9 cellular contexts compared by ENCODE assay signal in the genomic region with DNA sequence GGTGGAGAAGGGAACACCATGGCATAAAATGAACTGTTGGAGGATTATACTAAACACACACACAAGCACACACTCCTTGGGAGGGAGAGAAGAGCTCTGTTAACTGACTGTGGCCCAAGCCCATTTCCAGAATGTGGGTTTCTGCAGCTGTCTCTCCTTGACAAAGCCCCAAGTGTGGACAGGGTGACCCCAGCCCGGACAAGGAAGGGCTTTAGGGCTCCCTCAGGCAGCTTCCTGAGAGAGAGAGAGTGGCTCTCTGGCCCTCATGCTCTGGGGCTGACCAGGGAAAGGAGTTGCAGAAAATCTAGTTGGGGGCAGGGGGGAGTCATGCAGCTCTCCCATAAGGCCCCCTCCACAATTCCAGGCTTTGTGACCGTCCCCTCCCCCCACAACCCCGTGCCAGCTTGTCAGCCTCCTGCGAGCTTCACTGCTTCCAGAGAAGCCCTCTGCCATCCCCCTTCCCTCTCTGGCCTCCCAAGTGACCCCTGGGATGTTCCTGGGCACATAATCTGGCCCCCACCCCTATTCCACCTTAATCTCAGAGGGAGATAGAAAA. TPM values are rescaled to one million over a fixed set of nuclear protein-coding genes. Genes with fewer than 3 reads are reported as not detected.
DNase-seq lines count a peak whose midpoint lies in the region; ATAC-seq and TF ChIP-seq lines count a peak whose summit lies in the region.
"Had no signal": no experiment of that assay in that cellular context is flagged by ENCODE, and none has a peak within 500 bp of the region (broad histone marks: within the 10 kb centered on the region; RNA-seq: fewer than 3 reads in every experiment).

No MANE protein-coding gene starts in this region.

- peaks cover 0 to 19% (median 13%) of the 10 kb centered on the region in 10 experiments; a peak in 16 of 20 replicates for H3K4me1 ChIP-seq in BLaER1 treated with 17β-estradiol and CSF1 and Interleukin-3, amounts not matched to agents 10 nM and 100 nM
- H3K4me1 ChIP-seq in right cardiac atrium (ENCODE audit: control insufficient read depth, insufficient read depth, low read length): no peaks in the 10 kb centered on the region

- CTCF ChIA-PET in HEK293T (lab: Yijun Ruan, JAX): no interaction called here

- ATAC-seq in activated T-helper 17 cell treated with anti-CD3 and anti-CD28 coated beads, Interleukin-2, amount 50 U/mL, for 72 hours (replicated peaks): no peak
- peak; percentile 26 to 59 for ATAC-seq in right cardiac atrium
- ATAC-seq in GM21723 (IDR thresholded peaks at IDR 0.05; ENCODE audit: unreplicated experiment): no peak

- peak overlapping the region; percentile 72 to 81 (median 76) for H3K4me2 ChIP-seq in BLaER1 treated with 17β-estradiol and CSF1 and Interleukin-3, amounts not matched to agents 10 nM and 100 nM

- H3K9me3 Mint-ChIP-seq in activated T-helper 17 cell treated with anti-CD3 and anti-CD28 coated beads, Interleukin-2, amount 50 U/mL, for 72 hours: no peaks in the 10 kb centered on the region
- peaks cover 11% of the 10 kb centered on the region for H3K9me3 Mint-ChIP-seq in progenitor cell of endocrine pancreas (ENCODE audit: low read depth)

- H4K20me1 ChIP-seq in BLaER1 treated with 17β-estradiol and CSF1 and Interleukin-3, amounts not matched to agents 10 nM and 100 nM: no peaks in the 10 kb centered on the region

- DNase-seq in right cardiac atrium: peak in 1 of 3 donors; percentile 49
- DNase-seq in progenitor cell of endocrine pancreas (ENCODE audit: low spot score, unreplicated experiment): no peak
- DNase-seq in stimulated activated naive CD4-positive, alpha-beta T cell treated with Interleukin-2 at 50 U/mL for 16 hours (lab: John Stamatoyannopoulos, UW): no peak
- no peak for DNase-seq in HuH-7.5 (ENCODE audit: low spot score)
- DNase-seq in HEK293T (ENCODE audit: extremely low spot score): no peak
- DNase-seq: activated CD8-positive, alpha-beta memory T cell treated with anti-CD3 and anti-CD28 coated beads for 24 hours had no signal

- H3K4me3 Mint-ChIP-seq in activated T-helper 17 cell treated with anti-CD3 and anti-CD28 coated beads, Interleukin-2, amount 50 U/mL, for 72 hours: peak overlapping the region; percentile 26
- H3K4me3 Mint-ChIP-seq in progenitor cell of endocrine pancreas (ENCODE audit: low read depth): peak overlapping the region; percentile 69

- POLR2A ChIA-PET in HEK293T (lab: Yijun Ruan, JAX): no interaction called here

- H3K27ac Mint-ChIP-seq in activated T-helper 17 cell treated with anti-CD3 and anti-CD28 coated beads, Interleukin-2, amount 50 U/mL, for 72 hours: no peak overlapping the region
- no peak overlapping the region for H3K27ac Mint-ChIP-seq in progenitor cell of endocrine pancreas

- H3K27me3 ChIP-seq in BLaER1 treated with 17β-estradiol and CSF1 and Interleukin-3, amounts not matched to agents 10 nM and 100 nM: peaks cover 0 to 17% (median 0%) of the 10 kb centered on the region in 11 experiments; a peak in 6 of 22 replicates
- no peaks in the 10 kb centered on the region for H3K27me3 ChIP-seq in right cardiac atrium (ENCODE audit: control insufficient read depth, insufficient read depth)

- peak overlapping the region; percentile 44 to 69 (median 59) for H3K4me3 ChIP-seq in BLaER1 treated with 17β-estradiol and CSF1 and Interleukin-3, amounts not matched to agents 10 nM and 100 nM
- peak overlapping the region; percentile 70 for H3K4me3 ChIP-seq in right cardiac atrium (ENCODE audit: low read length)

- intact Hi-C loops in right cardiac atrium (cut with DNase I): no loop called here

- H3K36me3 ChIP-seq in BLaER1 treated with 17β-estradiol and CSF1 and Interleukin-3, amounts not matched to agents 10 nM and 100 nM: no peaks in the 10 kb centered on the region

- H3K27ac ChIP-seq in BLaER1 treated with 17β-estradiol and CSF1 and Interleukin-3, amounts not matched to agents 10 nM and 100 nM: peak overlapping the region in 10 of 11 experiments; percentile 36 to 74 (median 64); a peak in 18 of 22 replicates
- peak overlapping the region; percentile 79 for H3K27ac ChIP-seq in right cardiac atrium (ENCODE audit: low read length)

- no peaks in the 10 kb centered on the region for H3K36me3 Mint-ChIP-seq in activated T-helper 17 cell treated with anti-CD3 and anti-CD28 coated beads, Interleukin-2, amount 50 U/mL, for 72 hours (ENCODE audit: low read depth)
- peaks cover 4% of the 10 kb centered on the region for H3K36me3 Mint-ChIP-seq in progenitor cell of endocrine pancreas (ENCODE audit: insufficient read depth)

- TF ChIP-seq CTCF in progenitor cell of endocrine pancreas (IDR thresholded peaks at IDR 0.05; ENCODE audit: unreplicated experiment): no peak

- no peaks in the 10 kb centered on the region for H3K4me1 Mint-ChIP-seq in activated T-helper 17 cell treated with anti-CD3 and anti-CD28 coated beads, Interleukin-2, amount 50 U/mL, for 72 hours
- H3K4me1 Mint-ChIP-seq in progenitor cell of endocrine pancreas (ENCODE audit: low read depth): no peaks in the 10 kb centered on the region

- peaks cover 11% of the 10 kb centered on the region for H3K27me3 Mint-ChIP-seq in activated T-helper 17 cell treated with anti-CD3 and anti-CD28 coated beads, Interleukin-2, amount 50 U/mL, for 72 hours
- peaks cover 4% of the 10 kb centered on the region for H3K27me3 Mint-ChIP-seq in progenitor cell of endocrine pancreas

- H3K9ac ChIP-seq in BLaER1 treated with 17β-estradiol and CSF1 and Interleukin-3, amounts not matched to agents 10 nM and 100 nM: peak overlapping the region; percentile 48 to 75 (median 69); a peak in 20 of 22 replicates

- 16% methylated on average over 4 of the region's 4 CpGs for WGBS in right cardiac atrium

- H3K9me3 ChIP-seq in BLaER1 treated with 17β-estradiol and CSF1 and Interleukin-3, amounts not matched to agents 10 nM and 100 nM (replicated peaks in 1 of 11): peaks cover 8 to 14% (median 10%) of the 10 kb centered on the region in 11 experiments
- H3K9me3 ChIP-seq in right cardiac atrium (ENCODE audit: control insufficient read depth, low read length): no peaks in the 10 kb centered on the region

TF ChIP-seq in HEK293T, 16 proteins besides CTCF, POLR2A, EP300 and RAD21:
- TF ChIP-seq LEF1 (IDR thresholded peaks at IDR 0.05; ENCODE audit: borderline replicate concordance) (no peak), ELF4 (IDR thresholded peaks at IDR 0.05) (no peak), FOXK2 (IDR thresholded peaks at IDR 0.05) (no peak), CTBP1 (IDR thresholded peaks at IDR 0.05; ENCODE audit: borderline replicate concordance) (no peak), TARDBP (IDR thresholded peaks at IDR 0.05) (no peak), FOXA1 (IDR thresholded peaks at IDR 0.05) (no peak), ARNT (IDR thresholded peaks at IDR 0.05) (no peak), SUZ12 (IDR thresholded peaks at IDR 0.05) (no peak), NFRKB (IDR thresholded peaks at IDR 0.05) (no peak), L3MBTL2 (conservative IDR thresholded peaks at IDR 0.05) (no peak), FOXM1 (IDR thresholded peaks at IDR 0.05; ENCODE audit: borderline replicate concordance) (no peak), HDGF (IDR thresholded peaks at IDR 0.05; ENCODE audit: borderline replicate concordance) (no peak)
- TF ChIP-seq, protein P1, sequence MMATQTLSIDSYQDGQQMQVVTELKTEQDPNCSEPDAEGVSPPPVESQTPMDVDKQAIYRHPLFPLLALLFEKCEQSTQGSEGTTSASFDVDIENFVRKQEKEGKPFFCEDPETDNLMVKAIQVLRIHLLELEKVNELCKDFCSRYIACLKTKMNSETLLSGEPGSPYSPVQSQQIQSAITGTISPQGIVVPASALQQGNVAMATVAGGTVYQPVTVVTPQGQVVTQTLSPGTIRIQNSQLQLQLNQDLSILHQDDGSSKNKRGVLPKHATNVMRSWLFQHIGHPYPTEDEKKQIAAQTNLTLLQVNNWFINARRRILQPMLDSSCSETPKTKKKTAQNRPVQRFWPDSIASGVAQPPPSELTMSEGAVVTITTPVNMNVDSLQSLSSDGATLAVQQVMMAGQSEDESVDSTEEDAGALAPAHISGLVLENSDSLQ (IDR thresholded peaks at IDR 0.05): no peak

RNA-seq across cellular contexts. Expression of gene ARHGEF9, which starts 0.6 kb away (rescaled TPM):
- 10 to 100 TPM; 16.9 to 17.9 TPM for total RNA-seq in activated T-helper 17 cell treated with anti-CD3 and anti-CD28 coated beads, Interleukin-2, amount 50 U/mL, for 72 hours
- total RNA-seq in right cardiac atrium: 100 to 1,000 TPM in 1 of 4 donors, 10 to 100 TPM in 3; 75.6 to 126 (median 87.2) TPM
- 60.6 TPM for polyA plus RNA-seq in right cardiac atrium
- 20.4 and 20.9 TPM in 2 replicates for total RNA-seq in progenitor cell of endocrine pancreas

Comparison
In these comparisons a context has a peak if more than half of its experiments do, and no peak if none do; other contexts are left out.
1. ATAC-seq: peak in right cardiac atrium (2 of 2); none in activated T-helper 17 cell treated with anti-CD3 and anti-CD28 coated beads, Interleukin-2, amount 50 U/mL, for 72 hours (single experiment) and GM21723 (single experiment).